In genomic region chr2:42556351-42556890, GRCh38 we compare ENCODE assay signal across 17 cellular contexts.
"Had no signal": no experiment of that assay in that cellular context is flagged by ENCODE, and none has a peak within 500 bp of the region (broad histone marks: within the 10 kb centered on the region; RNA-seq: fewer than 3 reads in every experiment).

No MANE protein-coding gene starts in this region.

- H3K9me3 Mint-ChIP-seq: activated naive CD8-positive, alpha-beta T cell treated with anti-CD3 and anti-CD28 coated beads, Interleukin-2, amount 10 ng/mL, durations not matched to agents 7 days and 5 days; naive thymus-derived CD4-positive, alpha-beta T cell had no signal

- H3K4me1 ChIP-seq: colonic mucosa, prostate gland, right lobe of liver, uterus had no signal

- H3K27me3 ChIP-seq: colonic mucosa, right lobe of liver, stomach, uterus had no signal

- ATAC-seq: activated CD8-positive, alpha-beta T cell treated with anti-CD3 and anti-CD28 coated beads, Interleukin-2, amount 10 ng/mL, durations not matched to agents 7 days and 5 days; esophagus mucosa; left lobe of liver; mucosa of descending colon; naive thymus-derived CD4-positive, alpha-beta T cell; right lobe of liver had no signal

- H3K27ac ChIP-seq: colonic mucosa, prostate gland, right lobe of liver, stomach, uterus had no signal

- H3K9me3 ChIP-seq: colonic mucosa, mucosa of descending colon, prostate gland, right lobe of liver, stomach, uterus had no signal

- H3K4me3 Mint-ChIP-seq: activated CD8-positive, alpha-beta T cell treated with anti-CD3 and anti-CD28 coated beads, Interleukin-2, amount 10 ng/mL, durations not matched to agents 7 days and 5 days; activated naive CD8-positive, alpha-beta T cell treated with anti-CD3 and anti-CD28 coated beads, Interleukin-2, amount 10 ng/mL, durations not matched to agents 7 days and 5 days; brain; naive thymus-derived CD4-positive, alpha-beta T cell had no signal

- DNase-seq: activated CD4-positive, alpha-beta T cell treated with anti-CD3 and anti-CD28 coated beads for 48 hours; activated CD8-positive, alpha-beta memory T cell treated with anti-CD3 and anti-CD28 coated beads, Interleukin-2, amount 50 U/mL, for 4 hours; activated CD8-positive, alpha-beta T cell treated with anti-CD3 and anti-CD28 coated beads, Interleukin-2, amount 10 ng/mL, durations not matched to agents 7 days and 5 days; activated gamma-delta T cell treated with Interleukin-2 at 50 U/mL for 16 hours; activated naive CD8-positive, alpha-beta T cell treated with anti-CD3 and anti-CD28 coated beads, Interleukin-2, amount 10 ng/mL, durations not matched to agents 7 days and 5 days; activated T-cell treated with anti-CD3 and anti-CD28 coated beads, Interleukin-2, amount 50 U/mL, for 48 hours; central memory CD4-positive, alpha-beta T cell; colonic mucosa; mucosa of descending colon; naive thymus-derived CD4-positive, alpha-beta T cell; right lobe of liver; stomach; uterus had no signal

- H3K4me3 ChIP-seq: colonic mucosa, mucosa of descending colon, prostate gland, right lobe of liver, stomach, uterus had no signal

- H3K27ac Mint-ChIP-seq: activated CD8-positive, alpha-beta T cell treated with anti-CD3 and anti-CD28 coated beads, Interleukin-2, amount 10 ng/mL, durations not matched to agents 7 days and 5 days; activated naive CD8-positive, alpha-beta T cell treated with anti-CD3 and anti-CD28 coated beads, Interleukin-2, amount 10 ng/mL, durations not matched to agents 7 days and 5 days had no signal

- H3K36me3 ChIP-seq: colonic mucosa, prostate gland, right lobe of liver, stomach, uterus had no signal

- H3K4me1 Mint-ChIP-seq: activated naive CD8-positive, alpha-beta T cell treated with anti-CD3 and anti-CD28 coated beads, Interleukin-2, amount 10 ng/mL, durations not matched to agents 7 days and 5 days had no signal

- H3K36me3 Mint-ChIP-seq: activated naive CD8-positive, alpha-beta T cell treated with anti-CD3 and anti-CD28 coated beads, Interleukin-2, amount 10 ng/mL, durations not matched to agents 7 days and 5 days; brain had no signal

- H3K27me3 Mint-ChIP-seq: activated naive CD8-positive, alpha-beta T cell treated with anti-CD3 and anti-CD28 coated beads, Interleukin-2, amount 10 ng/mL, durations not matched to agents 7 days and 5 days had no signal
